10 cellular contexts compared by ENCODE assay signal in genomic region chr12:42360747-42361403, GRCh38. TPM values are rescaled to one million over a fixed set of nuclear protein-coding genes. Genes with fewer than 3 reads are reported as not detected.
DNase-seq lines count a peak whose midpoint lies in the region; ATAC-seq and FAIRE-seq lines count a peak whose summit lies in the region.
"Had no signal": no experiment of that assay in that cellular context is flagged by ENCODE, and none has a peak within 500 bp of the region (broad histone marks: within the 10 kb centered on the region; RNA-seq: fewer than 3 reads in every experiment).

No MANE protein-coding gene starts in this region.

- no peak for FAIRE-seq in HTR-8/SVneo (lab: Jason Lieb, UNC)
- FAIRE-seq: G401.6 had no signal

- DNase-seq in dermis blood vessel endothelial cell, result peak; percentile 25
- no peak for DNase-seq in HTR-8/SVneo (ENCODE audit: insufficient read length, low spot score)
- no peak for DNase-seq in NCI-H774 (lab: John Stamatoyannopoulos, UW)
- no peak for DNase-seq in activated CD4-positive, alpha-beta T cell treated with anti-CD3 and anti-CD28 coated beads, Interleukin-2, amount 50 U/mL, for 1 hour
- DNase-seq: naive B cell, NCI-H82 had no signal

- ATAC-seq in GM18858 (IDR thresholded peaks at IDR 0.05; ENCODE audit: unreplicated experiment) (peak; percentile 67), GM21529 (IDR thresholded peaks at IDR 0.05; ENCODE audit: unreplicated experiment) (peak; percentile 80), HG03378 (IDR thresholded peaks at IDR 0.05; ENCODE audit: unreplicated experiment) (peak; percentile 81)

RNA-seq across cellular contexts. Expression of gene PPHLN1, which starts 34.9 kb away (rescaled TPM):
- total RNA-seq in dermis blood vessel endothelial cell, result 99.5 and 101 TPM in 2 replicates

RNA-seq across cellular contexts. Expression of gene ZCRB1, which starts 35.0 kb away (rescaled TPM):
- total RNA-seq in dermis blood vessel endothelial cell, result 22.1 and 33.4 TPM in 2 replicates
